1 cellular context compared by ENCODE assay signal in the genomic region with DNA sequence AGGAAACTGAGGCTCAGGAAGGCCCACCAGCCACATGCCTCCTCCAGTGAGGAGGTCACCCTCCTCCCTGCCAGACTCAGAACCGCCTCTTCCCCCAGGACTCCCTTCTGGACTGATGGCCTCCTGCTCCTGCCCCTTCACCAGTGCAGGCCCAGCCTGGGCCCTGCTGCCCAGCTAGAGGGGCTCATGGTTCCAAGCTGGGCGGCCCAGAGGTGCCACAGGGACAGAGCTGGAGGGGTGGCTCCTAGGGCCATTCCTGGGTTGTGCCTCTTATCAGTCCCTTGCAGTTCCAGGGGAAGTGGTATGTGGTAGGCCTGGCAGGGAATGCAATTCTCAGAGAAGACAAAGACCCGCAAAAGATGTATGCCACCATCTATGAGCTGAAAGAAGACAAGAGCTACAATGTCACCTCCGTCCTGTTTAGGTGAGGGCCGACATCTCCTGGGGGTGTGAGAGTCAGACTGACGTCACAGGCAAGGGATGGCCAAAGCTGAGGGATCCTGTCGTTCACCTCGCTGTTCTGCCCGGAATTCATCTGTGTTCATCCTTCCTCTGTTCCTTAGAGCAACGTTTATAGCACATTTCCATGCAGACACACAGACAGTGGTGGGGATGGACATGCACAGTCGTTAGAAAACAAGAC.
TF ChIP-seq lines count a peak whose summit lies in the region.

No MANE protein-coding gene starts in this region.

TF ChIP-seq in A549, 52 proteins besides CTCF, POLR2A, EP300 and RAD21:
- TF ChIP-seq, protein P1, sequence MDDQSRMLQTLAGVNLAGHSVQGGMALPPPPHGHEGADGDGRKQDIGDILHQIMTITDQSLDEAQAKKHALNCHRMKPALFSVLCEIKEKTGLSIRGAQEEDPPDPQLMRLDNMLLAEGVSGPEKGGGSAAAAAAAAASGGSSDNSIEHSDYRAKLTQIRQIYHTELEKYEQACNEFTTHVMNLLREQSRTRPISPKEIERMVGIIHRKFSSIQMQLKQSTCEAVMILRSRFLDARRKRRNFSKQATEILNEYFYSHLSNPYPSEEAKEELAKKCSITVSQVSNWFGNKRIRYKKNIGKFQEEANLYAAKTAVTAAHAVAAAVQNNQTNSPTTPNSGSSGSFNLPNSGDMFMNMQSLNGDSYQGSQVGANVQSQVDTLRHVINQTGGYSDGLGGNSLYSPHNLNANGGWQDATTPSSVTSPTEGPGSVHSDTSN (IDR thresholded peaks at IDR 0.05), result no peak
- no peak for TF ChIP-seq HOXB5 (CRISPR knock-in tag; IDR thresholded peaks at IDR 0.05)
- TF ChIP-seq ESRRA (IDR thresholded peaks at IDR 0.05; ENCODE audit: borderline replicate concordance, low read length), result no peak
- TF ChIP-seq KDM5A (IDR thresholded peaks at IDR 0.05), result no peak
- no peak for TF ChIP-seq FOSB (CRISPR knock-in tag; IDR thresholded peaks at IDR 0.05)
- no peak for TF ChIP-seq NFE2L2 (conservative IDR thresholded peaks at IDR 0.05; ENCODE audit: low read length)
- TF ChIP-seq TFCP2L1 (CRISPR knock-in tag; IDR thresholded peaks at IDR 0.05), result no peak
- TF ChIP-seq, protein P2, sequence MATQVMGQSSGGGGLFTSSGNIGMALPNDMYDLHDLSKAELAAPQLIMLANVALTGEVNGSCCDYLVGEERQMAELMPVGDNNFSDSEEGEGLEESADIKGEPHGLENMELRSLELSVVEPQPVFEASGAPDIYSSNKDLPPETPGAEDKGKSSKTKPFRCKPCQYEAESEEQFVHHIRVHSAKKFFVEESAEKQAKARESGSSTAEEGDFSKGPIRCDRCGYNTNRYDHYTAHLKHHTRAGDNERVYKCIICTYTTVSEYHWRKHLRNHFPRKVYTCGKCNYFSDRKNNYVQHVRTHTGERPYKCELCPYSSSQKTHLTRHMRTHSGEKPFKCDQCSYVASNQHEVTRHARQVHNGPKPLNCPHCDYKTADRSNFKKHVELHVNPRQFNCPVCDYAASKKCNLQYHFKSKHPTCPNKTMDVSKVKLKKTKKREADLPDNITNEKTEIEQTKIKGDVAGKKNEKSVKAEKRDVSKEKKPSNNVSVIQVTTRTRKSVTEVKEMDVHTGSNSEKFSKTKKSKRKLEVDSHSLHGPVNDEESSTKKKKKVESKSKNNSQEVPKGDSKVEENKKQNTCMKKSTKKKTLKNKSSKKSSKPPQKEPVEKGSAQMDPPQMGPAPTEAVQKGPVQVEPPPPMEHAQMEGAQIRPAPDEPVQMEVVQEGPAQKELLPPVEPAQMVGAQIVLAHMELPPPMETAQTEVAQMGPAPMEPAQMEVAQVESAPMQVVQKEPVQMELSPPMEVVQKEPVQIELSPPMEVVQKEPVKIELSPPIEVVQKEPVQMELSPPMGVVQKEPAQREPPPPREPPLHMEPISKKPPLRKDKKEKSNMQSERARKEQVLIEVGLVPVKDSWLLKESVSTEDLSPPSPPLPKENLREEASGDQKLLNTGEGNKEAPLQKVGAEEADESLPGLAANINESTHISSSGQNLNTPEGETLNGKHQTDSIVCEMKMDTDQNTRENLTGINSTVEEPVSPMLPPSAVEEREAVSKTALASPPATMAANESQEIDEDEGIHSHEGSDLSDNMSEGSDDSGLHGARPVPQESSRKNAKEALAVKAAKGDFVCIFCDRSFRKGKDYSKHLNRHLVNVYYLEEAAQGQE (IDR thresholded peaks at IDR 0.05), result no peak
- TF ChIP-seq ZC3H11A (IDR thresholded peaks at IDR 0.05), result no peak
- no peak for TF ChIP-seq RNF2 (IDR thresholded peaks at IDR 0.05; ENCODE audit: borderline replicate concordance, low read depth)
- no peak for TF ChIP-seq SMC3 (IDR thresholded peaks at IDR 0.05)
- TF ChIP-seq CBX8 (IDR thresholded peaks at IDR 0.05), result no peak
- TF ChIP-seq, protein P3, sequence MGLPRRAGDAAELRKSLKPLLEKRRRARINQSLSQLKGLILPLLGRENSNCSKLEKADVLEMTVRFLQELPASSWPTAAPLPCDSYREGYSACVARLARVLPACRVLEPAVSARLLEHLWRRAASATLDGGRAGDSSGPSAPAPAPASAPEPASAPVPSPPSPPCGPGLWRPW (IDR thresholded peaks at IDR 0.05), result no peak
- no peak for TF ChIP-seq HOXA7 (CRISPR knock-in tag; IDR thresholded peaks at IDR 0.05)
- TF ChIP-seq CBX2 (IDR thresholded peaks at IDR 0.05; ENCODE audit: borderline replicate concordance, low read depth), result no peak
